Comparison of ENCODE assay signal across 2 cellular contexts in the genomic region with DNA sequence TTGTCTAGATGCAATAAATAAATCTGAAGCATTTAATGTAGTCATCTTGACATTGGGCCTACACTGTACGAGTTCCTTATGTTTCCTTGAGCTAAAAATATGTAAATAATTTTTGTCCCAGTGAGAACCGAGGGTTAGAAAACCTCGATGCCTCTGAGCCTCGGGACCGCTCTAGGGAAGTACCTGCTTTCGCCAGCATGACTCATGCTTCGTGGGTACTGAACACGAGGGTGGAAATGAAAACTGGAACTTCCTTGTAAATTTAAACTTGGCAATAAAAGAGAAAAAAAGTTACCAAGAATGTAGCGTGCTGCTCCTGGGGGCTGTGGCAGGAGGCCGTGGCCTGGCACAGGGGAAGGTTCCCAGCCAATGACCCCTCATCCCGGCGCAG.
TF ChIP-seq lines count a peak whose summit lies in the region.

No MANE protein-coding gene starts in this region.

TF ChIP-seq in GM23338, 12 proteins besides CTCF, POLR2A, EP300 and RAD21 (continued from another document):
- TF ChIP-seq, protein P1, sequence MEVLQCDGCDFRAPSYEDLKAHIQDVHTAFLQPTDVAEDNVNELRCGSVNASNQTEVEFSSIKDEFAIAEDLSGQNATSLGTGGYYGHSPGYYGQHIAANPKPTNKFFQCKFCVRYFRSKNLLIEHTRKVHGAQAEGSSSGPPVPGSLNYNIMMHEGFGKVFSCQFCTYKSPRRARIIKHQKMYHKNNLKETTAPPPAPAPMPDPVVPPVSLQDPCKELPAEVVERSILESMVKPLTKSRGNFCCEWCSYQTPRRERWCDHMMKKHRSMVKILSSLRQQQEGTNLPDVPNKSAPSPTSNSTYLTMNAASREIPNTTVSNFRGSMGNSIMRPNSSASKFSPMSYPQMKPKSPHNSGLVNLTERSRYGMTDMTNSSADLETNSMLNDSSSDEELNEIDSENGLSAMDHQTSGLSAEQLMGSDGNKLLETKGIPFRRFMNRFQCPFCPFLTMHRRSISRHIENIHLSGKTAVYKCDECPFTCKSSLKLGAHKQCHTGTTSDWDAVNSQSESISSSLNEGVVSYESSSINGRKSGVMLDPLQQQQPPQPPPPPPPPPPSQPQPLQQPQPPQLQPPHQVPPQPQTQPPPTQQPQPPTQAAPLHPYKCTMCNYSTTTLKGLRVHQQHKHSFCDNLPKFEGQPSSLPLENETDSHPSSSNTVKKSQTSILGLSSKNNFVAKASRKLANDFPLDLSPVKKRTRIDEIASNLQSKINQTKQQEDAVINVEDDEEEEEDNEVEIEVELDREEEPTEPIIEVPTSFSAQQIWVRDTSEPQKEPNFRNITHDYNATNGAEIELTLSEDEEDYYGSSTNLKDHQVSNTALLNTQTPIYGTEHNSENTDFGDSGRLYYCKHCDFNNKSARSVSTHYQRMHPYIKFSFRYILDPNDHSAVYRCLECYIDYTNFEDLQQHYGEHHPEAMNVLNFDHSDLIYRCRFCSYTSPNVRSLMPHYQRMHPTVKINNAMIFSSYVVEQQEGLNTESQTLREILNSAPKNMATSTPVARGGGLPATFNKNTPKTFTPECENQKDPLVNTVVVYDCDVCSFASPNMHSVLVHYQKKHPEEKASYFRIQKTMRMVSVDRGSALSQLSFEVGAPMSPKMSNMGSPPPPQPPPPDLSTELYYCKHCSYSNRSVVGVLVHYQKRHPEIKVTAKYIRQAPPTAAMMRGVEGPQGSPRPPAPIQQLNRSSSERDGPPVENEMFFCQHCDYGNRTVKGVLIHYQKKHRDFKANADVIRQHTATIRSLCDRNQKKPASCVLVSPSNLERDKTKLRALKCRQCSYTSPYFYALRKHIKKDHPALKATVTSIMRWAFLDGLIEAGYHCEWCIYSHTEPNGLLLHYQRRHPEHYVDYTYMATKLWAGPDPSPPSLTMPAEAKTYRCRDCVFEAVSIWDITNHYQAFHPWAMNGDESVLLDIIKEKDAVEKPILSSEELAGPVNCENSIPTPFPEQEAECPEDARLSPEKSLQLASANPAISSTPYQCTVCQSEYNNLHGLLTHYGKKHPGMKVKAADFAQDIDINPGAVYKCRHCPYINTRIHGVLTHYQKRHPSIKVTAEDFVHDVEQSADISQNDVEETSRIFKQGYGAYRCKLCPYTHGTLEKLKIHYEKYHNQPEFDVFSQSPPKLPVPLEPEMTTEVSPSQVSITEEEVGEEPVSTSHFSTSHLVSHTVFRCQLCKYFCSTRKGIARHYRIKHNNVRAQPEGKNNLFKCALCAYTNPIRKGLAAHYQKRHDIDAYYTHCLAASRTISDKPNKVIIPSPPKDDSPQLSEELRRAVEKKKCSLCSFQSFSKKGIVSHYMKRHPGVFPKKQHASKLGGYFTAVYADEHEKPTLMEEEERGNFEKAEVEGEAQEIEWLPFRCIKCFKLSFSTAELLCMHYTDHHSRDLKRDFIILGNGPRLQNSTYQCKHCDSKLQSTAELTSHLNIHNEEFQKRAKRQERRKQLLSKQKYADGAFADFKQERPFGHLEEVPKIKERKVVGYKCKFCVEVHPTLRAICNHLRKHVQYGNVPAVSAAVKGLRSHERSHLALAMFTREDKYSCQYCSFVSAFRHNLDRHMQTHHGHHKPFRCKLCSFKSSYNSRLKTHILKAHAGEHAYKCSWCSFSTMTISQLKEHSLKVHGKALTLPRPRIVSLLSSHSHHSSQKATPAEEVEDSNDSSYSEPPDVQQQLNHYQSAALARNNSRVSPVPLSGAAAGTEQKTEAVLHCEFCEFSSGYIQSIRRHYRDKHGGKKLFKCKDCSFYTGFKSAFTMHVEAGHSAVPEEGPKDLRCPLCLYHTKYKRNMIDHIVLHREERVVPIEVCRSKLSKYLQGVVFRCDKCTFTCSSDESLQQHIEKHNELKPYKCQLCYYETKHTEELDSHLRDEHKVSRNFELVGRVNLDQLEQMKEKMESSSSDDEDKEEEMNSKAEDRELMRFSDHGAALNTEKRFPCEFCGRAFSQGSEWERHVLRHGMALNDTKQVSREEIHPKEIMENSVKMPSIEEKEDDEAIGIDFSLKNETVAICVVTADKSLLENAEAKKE (CRISPR knock-in tag; IDR thresholded peaks at IDR 0.05) = no peak
- TF ChIP-seq POLR2AphosphoS5 (IDR thresholded peaks at IDR 0.05; ENCODE audit: low read depth) (no peak), EZH2 (IDR thresholded peaks at IDR 0.05; ENCODE audit: low read depth, unreplicated experiment) (no peak), CREB1 (CRISPR knock-in tag; IDR thresholded peaks at IDR 0.05; ENCODE audit: low read depth) (no peak)
- TF ChIP-seq, protein P2, sequence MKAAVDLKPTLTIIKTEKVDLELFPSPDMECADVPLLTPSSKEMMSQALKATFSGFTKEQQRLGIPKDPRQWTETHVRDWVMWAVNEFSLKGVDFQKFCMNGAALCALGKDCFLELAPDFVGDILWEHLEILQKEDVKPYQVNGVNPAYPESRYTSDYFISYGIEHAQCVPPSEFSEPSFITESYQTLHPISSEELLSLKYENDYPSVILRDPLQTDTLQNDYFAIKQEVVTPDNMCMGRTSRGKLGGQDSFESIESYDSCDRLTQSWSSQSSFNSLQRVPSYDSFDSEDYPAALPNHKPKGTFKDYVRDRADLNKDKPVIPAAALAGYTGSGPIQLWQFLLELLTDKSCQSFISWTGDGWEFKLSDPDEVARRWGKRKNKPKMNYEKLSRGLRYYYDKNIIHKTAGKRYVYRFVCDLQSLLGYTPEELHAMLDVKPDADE (IDR thresholded peaks at IDR 0.05) = no peak

TF ChIP-seq in SK-N-SH treated with all-trans-retinoic acid at 6 μM for 48 hours, 23 proteins besides CTCF, POLR2A, EP300 and RAD21 (continued from another document):
- TF ChIP-seq ZFP30 (CRISPR knock-in tag; IDR thresholded peaks at IDR 0.05) (no peak), TCF4 (CRISPR knock-in tag; IDR thresholded peaks at IDR 0.05; ENCODE audit: borderline replicate concordance) (no peak)
